ENCODE assay signal across 8 cellular contexts in the genomic region with DNA sequence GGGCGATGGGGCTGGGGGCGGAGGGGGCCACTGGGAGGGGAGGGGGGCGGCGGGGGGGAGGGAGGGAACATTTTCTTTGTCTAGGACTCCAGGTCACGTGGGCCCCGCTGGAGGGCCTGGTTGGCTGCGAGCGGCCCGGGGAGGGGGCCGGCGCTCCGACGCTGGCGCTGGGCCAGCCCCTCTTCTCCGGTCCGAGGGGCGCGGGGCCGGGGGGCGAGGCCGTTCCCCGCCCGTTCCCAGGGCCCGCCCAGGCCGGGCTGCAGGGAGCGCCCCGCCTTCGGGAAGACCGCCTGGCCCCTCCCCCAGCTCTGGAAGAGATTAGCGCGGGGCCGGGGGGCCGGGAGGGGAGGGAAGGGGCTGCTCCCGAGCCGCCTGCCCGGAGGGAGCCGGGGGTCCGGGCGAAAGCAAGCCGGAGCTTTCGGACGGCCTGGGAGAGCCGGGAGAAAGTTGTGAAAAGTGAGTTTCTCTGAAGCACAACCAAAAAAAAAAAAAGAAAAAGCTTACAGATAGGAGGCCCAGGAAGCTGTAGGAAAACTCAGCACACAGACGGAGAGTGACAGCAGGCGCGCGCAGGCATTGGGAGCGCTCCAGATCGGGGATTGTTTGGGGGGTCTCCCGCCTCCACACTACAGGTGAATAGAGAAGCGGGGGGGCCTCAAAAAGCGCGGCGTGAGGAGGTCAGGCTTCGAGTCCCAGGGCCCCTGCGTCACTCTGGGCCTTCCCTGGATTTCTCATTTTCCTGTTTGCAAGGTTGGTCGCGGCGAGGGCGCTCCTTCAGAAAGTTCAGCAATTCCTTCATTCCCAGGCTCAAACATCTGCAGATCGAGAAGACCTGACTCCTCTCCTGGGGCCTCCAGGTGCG.
A peak's percentile ranks its signal among the peaks of the same experiment; 100 is the strongest.
DNase-seq lines count a peak whose midpoint lies in the region; ATAC-seq and TF ChIP-seq lines count a peak whose summit lies in the region.

No MANE protein-coding gene starts in this region.

- peak overlapping the region; percentile 51 to 66 (median 60) for H3K4me3 ChIP-seq in right lobe of liver

- no peaks in the 10 kb centered on the region for H3K9me3 ChIP-seq in right lobe of liver

- intact Hi-C loops in dendritic cell treated with granulocyte-macrophage colony-stimulating factor and Interleukin-4, amounts not matched to agents 40 ng/mL and 50 ng/mL, for 4 days (cut with micrococcal nuclease): no loop called here
- intact Hi-C loops in right lobe of liver (cut with DNase I): no loop called here

- WGBS in right lobe of liver (ENCODE audit: insufficient coverage, low coverage, low lambda C conversion rate, missing lambda C conversion rate): 24% methylated on average over 21 of the region's 62 CpGs

- no peaks in the 10 kb centered on the region for H3K27me3 ChIP-seq in right lobe of liver

- no peaks in the 10 kb centered on the region for H3K9me3 Mint-ChIP-seq in dendritic cell treated with granulocyte-macrophage colony-stimulating factor and Interleukin-4, amounts not matched to agents 40 ng/mL and 50 ng/mL, for 4 days

- H3K27ac ChIP-seq in right lobe of liver: peak overlapping the region; percentile 55 to 81 (median 70)

- peaks cover 14% of the 10 kb centered on the region for H3K27me3 Mint-ChIP-seq in dendritic cell treated with granulocyte-macrophage colony-stimulating factor and Interleukin-4, amounts not matched to agents 40 ng/mL and 50 ng/mL, for 4 days

- no peak for TF ChIP-seq CTCF in right lobe of liver (IDR thresholded peaks at IDR 0.05)

- peaks cover 25% of the 10 kb centered on the region for H3K4me1 Mint-ChIP-seq in dendritic cell treated with granulocyte-macrophage colony-stimulating factor and Interleukin-4, amounts not matched to agents 40 ng/mL and 50 ng/mL, for 4 days (ENCODE audit: low read depth)

- ATAC-seq in right lobe of liver (peak; percentile 61 to 74 (median 70)), GM21381 (IDR thresholded peaks at IDR 0.05; ENCODE audit: unreplicated experiment) (no peak)

- DNase-seq in SHP77 (lab: John Stamatoyannopoulos, UW): peak; percentile 6 to 27
- no peak for DNase-seq in SHP77 treated with DMSO at 0.1 percent for 48 hours (lab: John Stamatoyannopoulos, UW)
- DNase-seq in NCI-H1092 (lab: John Stamatoyannopoulos, UW): peak; percentile 53
- peak; percentile 59 for DNase-seq in UCSD-AML1 (lab: John Stamatoyannopoulos, UW; ENCODE audit: unreplicated experiment)
- DNase-seq in right lobe of liver: peak in 2 of 3 donors; percentile 70 to 74
- DNase-seq in stimulated activated CD4-positive, alpha-beta T cell treated with anti-CD3 and anti-CD28 coated beads, TNF-alpha, amount 100 ng/mL, for 4 hours (ENCODE audit: low read depth in 3 of 3): peak in 2 of 3 experiments; percentile 44 to 54

- no peak for TF ChIP-seq POLR2A in right lobe of liver (IDR thresholded peaks at IDR 0.05)

- H3K27ac Mint-ChIP-seq in dendritic cell treated with granulocyte-macrophage colony-stimulating factor and Interleukin-4, amounts not matched to agents 40 ng/mL and 50 ng/mL, for 4 days: peak overlapping the region; percentile 51

- peaks cover 61% of the 10 kb centered on the region for H3K36me3 Mint-ChIP-seq in dendritic cell treated with granulocyte-macrophage colony-stimulating factor and Interleukin-4, amounts not matched to agents 40 ng/mL and 50 ng/mL, for 4 days (ENCODE audit: low read depth)

- H3K4me1 ChIP-seq in right lobe of liver: peaks cover 0 to 6% (median 2%) of the 10 kb centered on the region in 4 donors

- peaks cover 0 to 5% (median 0%) of the 10 kb centered on the region in 4 donors for H3K36me3 ChIP-seq in right lobe of liver

- H3K4me3 Mint-ChIP-seq in dendritic cell treated with granulocyte-macrophage colony-stimulating factor and Interleukin-4, amounts not matched to agents 40 ng/mL and 50 ng/mL, for 4 days: peak overlapping the region; percentile 67
